Comparison of ENCODE assay signal across 26 cellular contexts in the genomic region with DNA sequence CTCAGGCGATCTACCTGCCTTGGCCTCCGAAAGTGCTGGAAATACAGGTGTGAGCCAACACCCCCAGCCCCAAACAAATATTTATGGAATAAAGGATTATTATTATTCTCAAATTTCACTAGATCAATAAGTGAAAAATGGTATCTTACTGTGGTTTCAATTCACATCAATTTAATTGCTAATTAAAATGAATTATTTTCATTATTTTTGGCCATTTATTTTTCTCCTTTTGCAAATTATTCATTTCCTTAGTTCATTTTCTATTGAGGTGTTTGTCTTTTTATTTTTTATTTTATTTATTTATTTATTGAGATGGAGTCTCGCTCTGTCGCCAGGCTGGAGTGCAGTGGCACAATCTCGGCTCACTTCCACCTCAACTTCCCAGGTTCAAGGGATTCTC.
"Had no signal": no experiment of that assay in that cellular context is flagged by ENCODE, and none has a peak within 500 bp of the region (broad histone marks: within the 10 kb centered on the region; RNA-seq: fewer than 3 reads in every experiment).

No MANE protein-coding gene starts in this region.

- H3K4me1 Mint-ChIP-seq: endodermal cell had no signal

- DNase-seq: colonic mucosa; cortex of kidney; dermis blood vessel endothelial cell; dorsolateral prefrontal cortex; effector CD4-positive, alpha-beta T cell; effector CD8-positive, alpha-beta T cell; effector memory CD4-positive, alpha-beta T cell; effector memory CD8-positive, alpha-beta T cell; endodermal cell; erythroblast; esophagus squamous epithelium; foreskin fibroblast; foreskin keratinocyte; foreskin melanocyte; gastrocnemius medialis; glutamatergic neuron; head of caudate nucleus; heart left ventricle; heart right ventricle had no signal

- H3K4me1 ChIP-seq: colonic mucosa, foreskin keratinocyte had no signal

- H3K27ac ChIP-seq: colonic mucosa, dorsolateral prefrontal cortex, epithelial cell of prostate, esophagus squamous epithelium, foreskin keratinocyte, gastrocnemius medialis, gastroesophageal sphincter, heart left ventricle, heart right ventricle, hepatocyte had no signal

- FAIRE-seq: colon, endothelial cell of umbilical vein had no signal

- ATAC-seq: effector memory CD8-positive, alpha-beta T cell; esophagus mucosa; foreskin keratinocyte; gastrocnemius medialis; gastroesophageal sphincter; heart left ventricle; heart right ventricle had no signal

- H3K4me3 ChIP-seq: colonic mucosa, dorsolateral prefrontal cortex, esophagus squamous epithelium, gastroesophageal sphincter, heart left ventricle, heart right ventricle, hepatocyte had no signal

- H3K27me3 ChIP-seq: colonic mucosa, dorsolateral prefrontal cortex, esophagus squamous epithelium, foreskin keratinocyte, gastrocnemius medialis, gastroesophageal sphincter, heart left ventricle, heart right ventricle, hepatocyte had no signal

- H3K4me3 Mint-ChIP-seq: dendritic cell treated with granulocyte-macrophage colony-stimulating factor and Interleukin-4, amounts not matched to agents 40 ng/mL and 50 ng/mL, for 4 days; effector memory CD8-positive, alpha-beta T cell; endodermal cell had no signal

- H3K27ac Mint-ChIP-seq: dendritic cell treated with granulocyte-macrophage colony-stimulating factor and Interleukin-4, amounts not matched to agents 40 ng/mL and 50 ng/mL, for 4 days; effector memory CD8-positive, alpha-beta T cell; endodermal cell had no signal

- H3K9me3 ChIP-seq: colonic mucosa had no signal

- H3K36me3 ChIP-seq: colonic mucosa, esophagus squamous epithelium, gastrocnemius medialis, gastroesophageal sphincter, heart left ventricle, heart right ventricle had no signal
